In genomic region chr16:5509794-5510193, GRCh38 we compare ENCODE assay signal across 1 cellular context.
TF ChIP-seq lines count a peak whose summit lies in the region.

No MANE protein-coding gene starts in this region.

TF ChIP-seq in H1, 55 proteins besides CTCF, POLR2A, EP300 and RAD21:
- TF ChIP-seq SIN3A (conservative IDR thresholded peaks at IDR 0.05 in 1 of 2, IDR thresholded peaks at IDR 0.05 in 1 of 2; ENCODE audit: low read depth in 1 of 2, low read length in 2 of 2): no peak
